Comparison of ENCODE assay signal across 8 cellular contexts in the genomic region with DNA sequence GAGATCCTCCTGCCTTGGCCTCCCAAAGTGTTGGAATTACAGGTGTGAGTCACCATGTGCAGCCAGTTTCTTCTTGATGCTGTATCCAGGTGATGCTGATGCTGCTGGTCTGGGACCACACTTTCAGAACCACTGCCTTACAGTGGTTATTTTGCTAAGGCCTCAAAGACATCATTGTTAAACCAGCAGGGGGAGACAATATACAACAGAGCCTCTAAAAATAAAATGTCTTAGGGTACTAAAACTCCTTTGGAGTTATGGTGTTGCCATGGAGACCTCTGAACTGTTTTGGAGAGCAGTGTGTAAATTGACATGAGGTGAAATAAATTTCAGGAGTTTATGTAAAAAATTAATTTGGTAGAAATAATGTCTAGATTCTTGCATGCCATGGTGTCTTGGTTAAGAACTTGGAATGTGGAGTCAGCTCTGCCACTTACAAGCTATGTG. TPM values are rescaled to one million over a fixed set of nuclear protein-coding genes. Genes with fewer than 3 reads are reported as not detected.
DNase-seq lines count a peak whose midpoint lies in the region; ATAC-seq, FAIRE-seq and TF ChIP-seq lines count a peak whose summit lies in the region.

No MANE protein-coding gene starts in this region.

- H3K9me3 ChIP-seq in lung (ENCODE audit: control insufficient read depth in 2 of 2, insufficient read depth in 1 of 2, low read length in 1 of 2) = no peaks in the 10 kb centered on the region

- no peak overlapping the region for H3K27ac ChIP-seq in lung (ENCODE audit: low read depth in 1 of 2, low read length in 1 of 2)

- no peaks in the 10 kb centered on the region for H3K36me3 ChIP-seq in lung (ENCODE audit: control insufficient read depth in 2 of 2, insufficient read depth in 2 of 2, low read length in 2 of 2)

- no peak overlapping the region for H3K4me3 ChIP-seq in AG10803 (ENCODE audit: low read length)
- no peak overlapping the region for H3K4me3 ChIP-seq in lung

- peak; percentile 23 for FAIRE-seq in urothelium cell line (lab: Jason Lieb, UNC)

- H3K27me3 ChIP-seq in lung (ENCODE audit: control insufficient read depth, insufficient read depth) = no peaks in the 10 kb centered on the region

- DNase-seq in AG10803 (ENCODE audit: low read depth) = peak; percentile 86
- peak; percentile 55 for DNase-seq in NCI-H1436 (lab: John Stamatoyannopoulos, UW)
- peak; percentile 84 for DNase-seq in SW480 (ENCODE audit: low spot score)
- DNase-seq in dermis microvascular lymphatic vessel endothelial cell (ENCODE audit: low read depth in 2 of 2) = peak; percentile 81 to 86
- no peak for DNase-seq in lung (ENCODE audit: low spot score)
- peak; percentile 72 for DNase-seq in urothelium cell line (ENCODE audit: low spot score)
- DNase-seq in effector CD8-positive, alpha-beta T cell (lab: John Stamatoyannopoulos, UW) = no peak

- no peaks in the 10 kb centered on the region for H3K4me1 ChIP-seq in lung (ENCODE audit: control insufficient read depth in 2 of 2, insufficient read depth in 2 of 2, low read length in 2 of 2)

- TF ChIP-seq CTCF in AG10803 (conservative IDR thresholded peaks at IDR 0.05; ENCODE audit: low read length) (peak; percentile 83), GM12872 (IDR thresholded peaks at IDR 0.05; ENCODE audit: insufficient read depth, low read depth, low read length) (peak; percentile 62), lung (IDR thresholded peaks at IDR 0.05; ENCODE audit: control extremely low read depth, extremely low read depth) (peak; percentile 62)

- peak; percentile 29 for ATAC-seq in lung (ENCODE audit: insufficient read depth, low FRiP score)

RNA-seq across cellular contexts. Expression of a gene that starts 1.1 kb away (rescaled TPM):
- 29.2 and 39.7 TPM in 2 replicates for total RNA-seq in dermis microvascular lymphatic vessel endothelial cell
- total RNA-seq in lung = 1 to 10 TPM; 1.1 to 5.9 TPM
- 1 to 10 TPM; 4.5 to 5.5 TPM for polyA plus RNA-seq in lung

RNA-seq across cellular contexts. Expression of a gene that starts 18.6 kb away (rescaled TPM):
- total RNA-seq in dermis microvascular lymphatic vessel endothelial cell = 9.2 and 14.2 TPM in 2 replicates
- 10 to 100 TPM; 20.6 to 22.3 TPM for total RNA-seq in lung
- polyA plus RNA-seq in lung = 10 to 100 TPM; 21.9 to 29.5 TPM

RNA-seq across cellular contexts. Expression of a gene that starts 55.8 kb away (rescaled TPM):
- total RNA-seq in dermis microvascular lymphatic vessel endothelial cell (36.2 and 51.2 TPM in 2 replicates), lung (100 to 1,000 TPM in 1 of 2 donors, 10 to 100 TPM in 1; 43.9 to 105 TPM)
- polyA plus RNA-seq in lung = 10 to 100 TPM; 48.4 to 86.6 TPM

Comparison
In these comparisons a context has a peak if more than half of its experiments do, and no peak if none do; other contexts are left out.
1. DNase-seq: peak in AG10803 (single experiment), NCI-H1436 (single experiment), SW480 (single experiment), dermis microvascular lymphatic vessel endothelial cell (2 of 2) and urothelium cell line (single experiment); none in lung (single experiment) and effector CD8-positive, alpha-beta T cell (single experiment).
2. Peak in every context shown above with its lines, with median percentiles within 50 percentile points of each other: CTCF ChIP-seq.